Comparison of ENCODE assay signal across 8 cellular contexts in genomic region chrX:37571426-37572111, GRCh38. TPM values are rescaled to one million over a fixed set of nuclear protein-coding genes. Genes with fewer than 3 reads are reported as not detected.
DNase-seq lines count a peak whose midpoint lies in the region; ATAC-seq and TF ChIP-seq lines count a peak whose summit lies in the region.
"Not testable (repeated sequence)": the region's sequence is repeated elsewhere in the genome, so short reads cannot be mapped to it uniquely, and the experiment has no call there.

TSS of gene LANCL3 (plus strand) at chrX:37571661. CDS start at chrX:37571871, 210 bp downstream.

- TF ChIP-seq CTCF in PC-3 (conservative IDR thresholded peaks at IDR 0.05; ENCODE audit: low read depth, low read length): not testable (repeated sequence)

- H3F3A ChIP-seq in PC-3 (ENCODE audit: low read length, unreplicated experiment): not testable (repeated sequence)

- peak within 1 kb of the TSS; percentile 83 for H3K4me2 ChIP-seq in PC-3 (ENCODE audit: low read length)

- not testable (repeated sequence) for H3K9me3 ChIP-seq in PC-3 (ENCODE audit: low read length); right cardiac atrium (ENCODE audit: control insufficient read depth, low read length)

- H3K27ac ChIP-seq in PC-3 (ENCODE audit: low read length); right cardiac atrium (ENCODE audit: low read length): not testable (repeated sequence)

- H4K20me1 ChIP-seq in PC-3 (ENCODE audit: low read length): not testable (repeated sequence)

- peak within 1 kb of the TSS; percentile 65 for H3K4me3 ChIP-seq in PC-3 (ENCODE audit: low read length)
- H3K4me3 ChIP-seq in right cardiac atrium (ENCODE audit: low read length): peak within 1 kb of the TSS; percentile 12

- not testable (repeated sequence) for BruUV-seq in PC-3 (replicated peaks; lab: Mats Ljungman, UMichigan)

- not testable (repeated sequence) for H3K27me3 ChIP-seq in PC-3 (ENCODE audit: low read length); right cardiac atrium (ENCODE audit: control insufficient read depth, insufficient read depth)

- CTCF ChIA-PET in PC-3 (lab: Charles Lee): not testable (repeated sequence)

- DNase-seq in CMK (ENCODE audit: low read depth) (peak; percentile 24), right cardiac atrium (peak; percentile 23 to 61 (median 48))
- not testable (repeated sequence) for DNase-seq in PC-3
- DNase-seq in activated CD8-positive, alpha-beta memory T cell treated with anti-CD3 and anti-CD28 coated beads, Interleukin-2, amount 50 U/mL, for 4 hours: peak; percentile 31
- DNase-seq in central memory CD8-positive, alpha-beta T cell (ENCODE audit: low spot score in 2 of 2): peak; percentile 9 to 15
- peak; percentile 62 for DNase-seq in natural killer cell treated with Interleukin-12 subunit alpha and Interleukin-12 subunit beta and Interleukin-15 and Interleukin-18, amount 100 ng/mL, for 72 hours (ENCODE audit: low spot score)

- under 1% methylated on average over 64 of the region's 69 CpGs for WGBS in right cardiac atrium

- not testable (repeated sequence) for H3K27me3 Mint-ChIP-seq in central memory CD8-positive, alpha-beta T cell; natural killer cell treated with Interleukin-12 subunit alpha and Interleukin-12 subunit beta and Interleukin-15 and Interleukin-18, amount 100 ng/mL, for 72 hours
- peaks cover 18% of the 10 kb centered on the region for H3K27me3 Mint-ChIP-seq in stimulated activated memory B cell treated with anti-CD40 and anti-IgM and Interleukin-4, amounts not matched to agents 10 μg/mL and 1 μg/mL and 100 μg/mL, for 72 hours

- ATAC-seq in HG02885 (IDR thresholded peaks at IDR 0.05; ENCODE audit: poor library complexity, unreplicated experiment) (peak; percentile 17), right cardiac atrium (peak; percentile 60 to 66)
- ATAC-seq in PC-3; stimulated activated memory B cell treated with anti-CD40 and anti-IgM and Interleukin-4, amounts not matched to agents 10 μg/mL and 1 μg/mL and 100 μg/mL, for 72 hours: not testable (repeated sequence)
- ATAC-seq in central memory CD8-positive, alpha-beta T cell (replicated peaks; ENCODE audit: extremely low read depth, poor library complexity, severe bottlenecking): peak; percentile 29
- peak; percentile 73 to 75 for ATAC-seq in natural killer cell treated with Interleukin-12 subunit alpha and Interleukin-12 subunit beta and Interleukin-15 and Interleukin-18, amount 100 ng/mL, for 72 hours

- peak within 1 kb of the TSS; percentile 90 for H2AFZ ChIP-seq in PC-3 (ENCODE audit: low read length)

- H3K27ac Mint-ChIP-seq in central memory CD8-positive, alpha-beta T cell (ENCODE audit: low read depth); stimulated activated memory B cell treated with anti-CD40 and anti-IgM and Interleukin-4, amounts not matched to agents 10 μg/mL and 1 μg/mL and 100 μg/mL, for 72 hours: not testable (repeated sequence)
- H3K27ac Mint-ChIP-seq in natural killer cell treated with Interleukin-12 subunit alpha and Interleukin-12 subunit beta and Interleukin-15 and Interleukin-18, amount 100 ng/mL, for 72 hours: peak within 1 kb of the TSS; percentile 75 to 86

- peak within 1 kb of the TSS; percentile 78 for H3K4me3 Mint-ChIP-seq in central memory CD8-positive, alpha-beta T cell
- H3K4me3 Mint-ChIP-seq in natural killer cell treated with Interleukin-12 subunit alpha and Interleukin-12 subunit beta and Interleukin-15 and Interleukin-18, amount 100 ng/mL, for 72 hours: peak within 1 kb of the TSS; percentile 97
- peak within 1 kb of the TSS; percentile 74 for H3K4me3 Mint-ChIP-seq in stimulated activated memory B cell treated with anti-CD40 and anti-IgM and Interleukin-4, amounts not matched to agents 10 μg/mL and 1 μg/mL and 100 μg/mL, for 72 hours

- POLR2A ChIA-PET in PC-3 (lab: Charles Lee; ENCODE audit: unreplicated experiment): not testable (repeated sequence)

- peaks cover 11% of the 10 kb centered on the region for H3K4me1 ChIP-seq in PC-3 (ENCODE audit: insufficient read depth, low read length)
- not testable (repeated sequence) for H3K4me1 ChIP-seq in right cardiac atrium (ENCODE audit: control insufficient read depth, insufficient read depth, low read length)

- intact Hi-C loops in PC-3 (cut with micrococcal nuclease): loop anchor here (2.0 to 5.0 kb wide), 3 partner anchors 106 to 251 kb away; no protein-coding TSS in a partner anchor
- intact Hi-C loops in right cardiac atrium (cut with DNase I): not testable (repeated sequence)

- H3K9me2 ChIP-seq in PC-3 (replicated peaks; ENCODE audit: low read length): not testable (repeated sequence)

- peaks cover 11% of the 10 kb centered on the region for H3K4me1 Mint-ChIP-seq in central memory CD8-positive, alpha-beta T cell
- peaks cover 9 to 23% of the 10 kb centered on the region in 2 donors for H3K4me1 Mint-ChIP-seq in natural killer cell treated with Interleukin-12 subunit alpha and Interleukin-12 subunit beta and Interleukin-15 and Interleukin-18, amount 100 ng/mL, for 72 hours (ENCODE audit: low read depth in 2 of 2)
- peaks cover 10% of the 10 kb centered on the region for H3K4me1 Mint-ChIP-seq in stimulated activated memory B cell treated with anti-CD40 and anti-IgM and Interleukin-4, amounts not matched to agents 10 μg/mL and 1 μg/mL and 100 μg/mL, for 72 hours

- not testable (repeated sequence) for H3K36me3 Mint-ChIP-seq in central memory CD8-positive, alpha-beta T cell (ENCODE audit: insufficient read depth); natural killer cell treated with Interleukin-12 subunit alpha and Interleukin-12 subunit beta and Interleukin-15 and Interleukin-18, amount 100 ng/mL, for 72 hours; stimulated activated memory B cell treated with anti-CD40 and anti-IgM and Interleukin-4, amounts not matched to agents 10 μg/mL and 1 μg/mL and 100 μg/mL, for 72 hours

- not testable (repeated sequence) for H3K36me3 ChIP-seq in PC-3 (ENCODE audit: low read depth, low read length)

- H3K9me3 Mint-ChIP-seq in central memory CD8-positive, alpha-beta T cell; natural killer cell treated with Interleukin-12 subunit alpha and Interleukin-12 subunit beta and Interleukin-15 and Interleukin-18, amount 100 ng/mL, for 72 hours; stimulated activated memory B cell treated with anti-CD40 and anti-IgM and Interleukin-4, amounts not matched to agents 10 μg/mL and 1 μg/mL and 100 μg/mL, for 72 hours: not testable (repeated sequence)

- not testable (repeated sequence) for H3K79me2 ChIP-seq in PC-3 (ENCODE audit: low read length)

- H3K9ac ChIP-seq in PC-3 (ENCODE audit: low read length): not testable (repeated sequence)

RNA-seq across cellular contexts. Expression of gene LANCL3, which starts in this region (rescaled TPM):
- total RNA-seq in PC-3 (2014; rRNA removed) (0.26 and 0.52 TPM in 2 replicates), right cardiac atrium (under 1 TPM; 0.12 to 0.59 (median 0.37) TPM)
- polyA plus RNA-seq in right cardiac atrium: 0.11 TPM
- total RNA-seq in natural killer cell treated with Interleukin-12 subunit alpha and Interleukin-12 subunit beta and Interleukin-15 and Interleukin-18, amount 100 ng/mL, for 72 hours: 1 to 10 TPM; 1.5 to 4.4 TPM

Comparison
In these comparisons a context has a peak if more than half of its experiments do, and no peak if none do; other contexts are left out.
1. Peak in DNase-seq, ATAC-seq and H3K4me3 ChIP-seq in right cardiac atrium; RNA of the gene not detected or under 1 TPM.